In genomic region chr3:44068753-44069152, GRCh38 we compare ENCODE assay signal across 21 cellular contexts.
"Had no signal": no experiment of that assay in that cellular context is flagged by ENCODE, and none has a peak within 500 bp of the region (broad histone marks: within the 10 kb centered on the region; RNA-seq: fewer than 3 reads in every experiment).

No MANE protein-coding gene starts in this region.

- H3K27ac Mint-ChIP-seq: stimulated activated effector memory CD8-positive, alpha-beta T cell treated with anti-CD3 and anti-CD28 coated beads, Interleukin-12 subunit alpha, Interleukin-12 subunit beta, amount 100 ng/mL, for 72 hours had no signal

- H3K27me3 ChIP-seq: dorsolateral prefrontal cortex, ovary, right atrium auricular region, sigmoid colon, tibial nerve, upper lobe of right lung, vagina had no signal

- H3K4me1 Mint-ChIP-seq: stimulated activated effector memory CD8-positive, alpha-beta T cell treated with anti-CD3 and anti-CD28 coated beads, Interleukin-12 subunit alpha, Interleukin-12 subunit beta, amount 100 ng/mL, for 72 hours had no signal

- H3K27ac ChIP-seq: dorsolateral prefrontal cortex, gastrocnemius medialis, heart right ventricle, neutrophil, ovary, right atrium auricular region, sigmoid colon, skin epidermis, suprapubic skin, tibial nerve, upper lobe of right lung, vagina had no signal

- H3K36me3 Mint-ChIP-seq: naive thymus-derived CD8-positive, alpha-beta T cell; stimulated activated effector memory CD8-positive, alpha-beta T cell treated with anti-CD3 and anti-CD28 coated beads, Interleukin-12 subunit alpha, Interleukin-12 subunit beta, amount 100 ng/mL, for 72 hours had no signal

- H3K4me3 ChIP-seq: dorsolateral prefrontal cortex, gastrocnemius medialis, heart right ventricle, mucosa of descending colon, ovary, right atrium auricular region, sigmoid colon, skin epidermis, suprapubic skin, tibial nerve, upper lobe of right lung, vagina had no signal

- H3K9me3 ChIP-seq: gastrocnemius medialis, heart right ventricle, mucosa of descending colon, neutrophil, ovary, right atrium auricular region, sigmoid colon, suprapubic skin, tibial nerve, upper lobe of right lung, vagina had no signal

- H3K36me3 ChIP-seq: gastrocnemius medialis, heart right ventricle, neutrophil, ovary, right atrium auricular region, sigmoid colon, suprapubic skin, tibial nerve, upper lobe of right lung, vagina had no signal

- DNase-seq: cortex of kidney; dorsolateral prefrontal cortex; effector CD8-positive, alpha-beta T cell; gastrocnemius medialis; heart right ventricle; mucosa of descending colon; naive thymus-derived CD8-positive, alpha-beta T cell; ovary; sigmoid colon; stimulated activated CD4-positive, alpha-beta T cell treated with anti-CD3 and anti-CD28 coated beads, Interleukin-4, amount 100 ng/mL, for 1 hour; stimulated activated CD8-positive, alpha-beta memory T cell treated with anti-CD3 and anti-CD28 coated beads, Interleukin-4, amount 100 ng/mL, for 48 hours; stimulated activated naive CD8-positive, alpha-beta T cell treated with anti-CD3 and anti-CD28 coated beads, Interleukin-15, Interleukin-2, amounts not matched to agents 100 U/mL and 50 U/mL, for 24 hours; upper lobe of right lung had no signal

- ATAC-seq: gastrocnemius medialis; heart right ventricle; left lobe of liver; mucosa of descending colon; naive thymus-derived CD8-positive, alpha-beta T cell; stimulated activated naive CD8-positive, alpha-beta T cell treated with anti-CD3 and anti-CD28 coated beads, Interleukin-15, Interleukin-2, amounts not matched to agents 100 U/mL and 50 U/mL, for 24 hours; upper lobe of right lung had no signal

- H3K4me1 ChIP-seq: gastrocnemius medialis, right atrium auricular region, sigmoid colon, suprapubic skin, upper lobe of right lung, vagina had no signal

- H3K4me3 Mint-ChIP-seq: naive thymus-derived CD8-positive, alpha-beta T cell; stimulated activated effector memory CD8-positive, alpha-beta T cell treated with anti-CD3 and anti-CD28 coated beads, Interleukin-12 subunit alpha, Interleukin-12 subunit beta, amount 100 ng/mL, for 72 hours had no signal
